Comparison of ENCODE assay signal across 17 cellular contexts in genomic region chr10:91312031-91312733, GRCh38.
A peak's percentile ranks its signal among the peaks of the same experiment; 100 is the strongest.
DNase-seq lines count a peak whose midpoint lies in the region; ATAC-seq, FAIRE-seq and TF ChIP-seq lines count a peak whose summit lies in the region.
"Had no signal": no experiment of that assay in that cellular context is flagged by ENCODE, and none has a peak within 500 bp of the region (broad histone marks: within the 10 kb centered on the region; RNA-seq: fewer than 3 reads in every experiment).

No MANE protein-coding gene starts in this region.

- DNase-seq in HepG2 (ENCODE audit: low spot score), result no peak
- no peak for DNase-seq in right lobe of liver
- peak; percentile 32 for DNase-seq in brain microvascular endothelial cell
- DNase-seq in fibroblast of the conjunctiva (ENCODE audit: low read depth), result peak; percentile 51
- DNase-seq in effector CD4-positive, alpha-beta T cell, result no peak
- DNase-seq in activated CD4-positive, alpha-beta T cell treated with anti-CD3 and anti-CD28 coated beads for 1 hour, result no peak
- no peak for DNase-seq in T-helper 2 cell
- no peak for DNase-seq in activated naive CD4-positive, alpha-beta T cell treated with Interleukin-2 at 50 U/mL for 16 hours
- DNase-seq: CD8-positive, alpha-beta T cell; H7; NCI-H1436 treated with DMSO at 0.1 percent for 48 hours; NCI-H2029 treated with DMSO at 0.1 percent for 48 hours; NCI-H510A treated with DMSO at 0.1 percent for 48 hours had no signal

- intact Hi-C loops in HepG2 (cut with micrococcal nuclease; ENCODE audit: unreplicated experiment) (loop anchor here (10.0 kb wide), 1 partner anchor 243 kb away; no protein-coding TSS in a partner anchor), right lobe of liver (cut with DNase I) (no loop called here)

- in situ Hi-C loops in HepG2 (cut with HindIII; ENCODE audit: extremely low pct_ligation_motif_present, low pct_unique_long_range_greater_than_20kb), result no loop called here
- in situ Hi-C loops in brain microvascular endothelial cell (cut with HindIII; ENCODE audit: low pct_ligation_motif_present, low sequenced_read_pairs), result no loop called here

- TF ChIP-seq RAD21 in HepG2 (CRISPR knock-in tag; IDR thresholded peaks at IDR 0.05), result no peak

- TF ChIP-seq POLR2A in HepG2 (IDR thresholded peaks at IDR 0.05; ENCODE audit: insufficient read depth in 1 of 2, low read depth in 2 of 2, low read length in 2 of 2) (no peak), right lobe of liver (IDR thresholded peaks at IDR 0.05) (no peak)

- no peaks in the 10 kb centered on the region for H3K4me1 ChIP-seq in HepG2 (ENCODE audit: insufficient read depth, low read length)
- no peaks in the 10 kb centered on the region for H3K4me1 ChIP-seq in right lobe of liver
- H3K4me1 ChIP-seq: BLaER1 had no signal

- no TSS peak for BruUV-seq in HepG2 (replicated peaks; lab: Mats Ljungman, UMichigan)

- TF ChIP-seq CTCF in HepG2 (CRISPR knock-in tag; IDR thresholded peaks at IDR 0.05) (no peak), right lobe of liver (IDR thresholded peaks at IDR 0.05) (no peak), brain microvascular endothelial cell (IDR thresholded peaks at IDR 0.05; ENCODE audit: low read depth, low read length, missing control alignments) (no peak)

- H3K27ac ChIP-seq in HepG2 (ENCODE audit: extremely low read length, insufficient read depth, low read length) (no peak overlapping the region), right lobe of liver (no peak overlapping the region), brain microvascular endothelial cell (peak overlapping the region; percentile 25)
- H3K27ac ChIP-seq: 22Rv1, BLaER1 had no signal

- no peak overlapping the region for H2AFZ ChIP-seq in HepG2 (ENCODE audit: low read length)

- FAIRE-seq in HepG2 (lab: Jason Lieb, UNC), result no peak

- no peak overlapping the region for H3K9ac ChIP-seq in HepG2 (ENCODE audit: insufficient read depth, low read depth, low read length)
- H3K9ac ChIP-seq: BLaER1 had no signal

- no peaks in the 10 kb centered on the region for H3K79me2 ChIP-seq in HepG2 (ENCODE audit: insufficient read depth, low read length)

- H3K9me3 ChIP-seq in HepG2 (ENCODE audit: low read length) (no peaks in the 10 kb centered on the region), right lobe of liver (no peaks in the 10 kb centered on the region)
- H3K9me3 ChIP-seq: BLaER1 had no signal

- ATAC-seq in HepG2, result no peak
- no peak for ATAC-seq in right lobe of liver
- ATAC-seq: CD8-positive, alpha-beta T cell; Panc1; Right ventricle myocardium inferior had no signal

- CTCF ChIA-PET in HepG2 (lab: Yijun Ruan, JAX; ENCODE audit: low intra/inter-chr PET ratio, low total read pairs), result no interaction called here

- H3K4me3 ChIP-seq in HepG2 (replicated peaks in 1 of 3; ENCODE audit: insufficient read depth in 1 of 3, low read depth in 2 of 3, low read length in 3 of 3) (no peak overlapping the region), right lobe of liver (no peak overlapping the region), brain microvascular endothelial cell (ENCODE audit: low read depth, low read length) (no peak overlapping the region)
- H3K4me3 ChIP-seq: BLaER1 had no signal

- 29% methylated on average over 2 of the region's 2 CpGs for WGBS in HepG2 (ENCODE audit: low lambda C conversion rate)
- WGBS in right lobe of liver (ENCODE audit: insufficient coverage, low coverage, low lambda C conversion rate, missing lambda C conversion rate), result 65% methylated on average over 2 of the region's 2 CpGs

- H3K36me3 ChIP-seq in HepG2 (replicated peaks in 1 of 2; ENCODE audit: control insufficient read depth in 1 of 2, insufficient read depth in 2 of 2, low read length in 2 of 2) (no peaks in the 10 kb centered on the region), right lobe of liver (no peaks in the 10 kb centered on the region), brain microvascular endothelial cell (replicated peaks) (no peaks in the 10 kb centered on the region)
- H3K36me3 ChIP-seq: BLaER1 had no signal

- POLR2A ChIA-PET in HepG2 (lab: Yijun Ruan, JAX), result no interaction called here

- H4K20me1 ChIP-seq in HepG2 (ENCODE audit: insufficient read depth, low read length), result no peaks in the 10 kb centered on the region
- H4K20me1 ChIP-seq: BLaER1 had no signal

- TF ChIP-seq EP300 in HepG2 (IDR thresholded peaks at IDR 0.05; ENCODE audit: low read depth in 2 of 2, low read length in 2 of 2) (no peak), HepG2 (CRISPR knock-in tag; IDR thresholded peaks at IDR 0.05; ENCODE audit: borderline replicate concordance) (no peak)

- no peaks in the 10 kb centered on the region; a peak in 1 of 5 replicates for H3K27me3 ChIP-seq in HepG2 (ENCODE audit: control insufficient read depth in 1 of 2, insufficient read depth in 2 of 2, low read length in 2 of 2)
- H3K27me3 ChIP-seq in right lobe of liver, result no peaks in the 10 kb centered on the region
- no peaks in the 10 kb centered on the region for H3K27me3 ChIP-seq in brain microvascular endothelial cell (replicated peaks)
- H3K27me3 ChIP-seq: BLaER1 had no signal

- H3K4me2 ChIP-seq in HepG2 (ENCODE audit: low read depth, low read length), result no peak overlapping the region
- H3K4me2 ChIP-seq: BLaER1 had no signal

TF ChIP-seq in HepG2, 621 proteins besides CTCF, POLR2A, EP300 and RAD21:
- TF ChIP-seq MAFK (conservative IDR thresholded peaks at IDR 0.05 in 1 of 2, IDR thresholded peaks at IDR 0.05 in 1 of 2; ENCODE audit: low read length in 2 of 2) (peak; percentile 20 to 24; a peak in 1 of 4 replicates), ZNF557 (CRISPR knock-in tag; IDR thresholded peaks at IDR 0.05) (no peak)

Comparison
In these comparisons a context has a peak if more than half of its experiments do, and no peak if none do; other contexts are left out.
1. DNase-seq: peak in brain microvascular endothelial cell (single experiment) and fibroblast of the conjunctiva (single experiment); none in HepG2 (single experiment), right lobe of liver (0 of 3), effector CD4-positive, alpha-beta T cell (single experiment), activated CD4-positive, alpha-beta T cell treated with anti-CD3 and anti-CD28 coated beads for 1 hour (single experiment), T-helper 2 cell (0 of 5) and activated naive CD4-positive, alpha-beta T cell treated with Interleukin-2 at 50 U/mL for 16 hours (single experiment).